In genomic region chr11:2685566-2686359, GRCh38 we compare ENCODE assay signal across 17 cellular contexts. TPM values are rescaled to one million over a fixed set of nuclear protein-coding genes. Genes with fewer than 3 reads are reported as not detected.
DNase-seq lines count a peak whose midpoint lies in the region; ATAC-seq and TF ChIP-seq lines count a peak whose summit lies in the region.
"Had no signal": no experiment of that assay in that cellular context is flagged by ENCODE, and none has a peak within 500 bp of the region (broad histone marks: within the 10 kb centered on the region; RNA-seq: fewer than 3 reads in every experiment).

No MANE protein-coding gene starts in this region.

- H4K91ac ChIP-seq in IMR-90 (ENCODE audit: insufficient read depth, low read depth, low read length), result no peak overlapping the region

- no peak overlapping the region for H4K5ac ChIP-seq in IMR-90 (ENCODE audit: low read depth, low read length)

- no peak overlapping the region for H4K8ac ChIP-seq in IMR-90 (ENCODE audit: low read depth in 2 of 2, low read length in 2 of 2)

- H3K36me3 Mint-ChIP-seq in CD14-positive monocyte, result peaks cover 25 to 40% of the 10 kb centered on the region in 2 donors
- H3K36me3 Mint-ChIP-seq in chondrocyte (ENCODE audit: low read depth), result peaks cover 3% of the 10 kb centered on the region
- no peaks in the 10 kb centered on the region for H3K36me3 Mint-ChIP-seq in neural crest cell (ENCODE audit: low read depth)
- H3K36me3 Mint-ChIP-seq in T-cell, result peaks cover 6% of the 10 kb centered on the region
- H3K36me3 Mint-ChIP-seq: CD8-positive, alpha-beta memory T cell had no signal

- no peak overlapping the region for H2BK15ac ChIP-seq in IMR-90 (ENCODE audit: low read depth, low read length)

- H3K14ac ChIP-seq in IMR-90 (replicated peaks; ENCODE audit: low read depth, low read length), result no peak overlapping the region

- POLR2A ChIA-PET in IMR-90 (lab: Charles Lee; ENCODE audit: unreplicated experiment), result no interaction called here
- POLR2A ChIA-PET in T-cell (lab: Charles Lee), result no interaction called here

- H3K9ac ChIP-seq in IMR-90 (ENCODE audit: low read depth, low read length), result no peak overlapping the region

- CTCF ChIA-PET in IMR-90 (lab: Yijun Ruan, JAX), result no interaction called here
- CTCF ChIA-PET in T-cell (lab: Charles Lee), result no interaction called here

- 100% methylated on average over 1 of the region's 13 CpGs; no CpG with 5 or more reads in 1 of the 2 experiments for WGBS in IMR-90 (ENCODE audit: extremely low coverage in 2 of 2, insufficient read length in 1 of 2), 2 experiments

- no peak overlapping the region for H2AFZ ChIP-seq in IMR-90 (replicated peaks; ENCODE audit: low read length, poor library complexity)
- H2AFZ ChIP-seq: GM23338 had no signal

- H2BK120ac ChIP-seq in IMR-90 (ENCODE audit: low read depth, low read length), result no peak overlapping the region

- H3K23ac ChIP-seq in IMR-90 (ENCODE audit: low read depth, low read length), result no peak overlapping the region

- peaks cover 24% of the 10 kb centered on the region for H3K9me1 ChIP-seq in IMR-90 (ENCODE audit: insufficient read depth, low read length)

- no peaks in the 10 kb centered on the region for H3K9me3 ChIP-seq in IMR-90 (ENCODE audit: control insufficient read depth, insufficient read depth, low read length)

- no peak overlapping the region for H3K4me3 ChIP-seq in IMR-90 (ENCODE audit: insufficient read depth, low read depth, low read length)
- H3K4me3 ChIP-seq: GM23338 had no signal

- no peak overlapping the region for H3K27ac ChIP-seq in IMR-90 (ENCODE audit: insufficient read depth, low read length)

- H4K20me1 ChIP-seq in IMR-90 (ENCODE audit: insufficient read depth, low read length), result peaks cover 97% of the 10 kb centered on the region

- no peak for TF ChIP-seq CTCF in CD14-positive monocyte (IDR thresholded peaks at IDR 0.05)
- no peak for TF ChIP-seq CTCF in IMR-90 (conservative IDR thresholded peaks at IDR 0.05; ENCODE audit: low read depth, low read length)
- no peak for TF ChIP-seq CTCF in chondrocyte (IDR thresholded peaks at IDR 0.05)
- TF ChIP-seq CTCF in neural crest cell (conservative IDR thresholded peaks at IDR 0.05), result no peak

- ATAC-seq in IMR-90 (ENCODE audit: low read depth), result no peak
- no peak for ATAC-seq in HG02870 (IDR thresholded peaks at IDR 0.05; ENCODE audit: unreplicated experiment)
- no peak for ATAC-seq in HG02610 (IDR thresholded peaks at IDR 0.05; ENCODE audit: unreplicated experiment)
- ATAC-seq in GM21717 (IDR thresholded peaks at IDR 0.05; ENCODE audit: unreplicated experiment), result no peak
- ATAC-seq in T-cell (replicated peaks in 1 of 4), result no peak
- ATAC-seq: GM23338 had no signal

- H3K4me1 Mint-ChIP-seq in CD14-positive monocyte, result peaks cover 12% of the 10 kb centered on the region
- peaks cover 6% of the 10 kb centered on the region for H3K4me1 Mint-ChIP-seq in chondrocyte (ENCODE audit: low read depth)
- peaks cover 18% of the 10 kb centered on the region for H3K4me1 Mint-ChIP-seq in neural crest cell
- H3K4me1 Mint-ChIP-seq in T-cell, result peaks cover 3 to 6% (median 4%) of the 10 kb centered on the region in 3 donors

- peaks cover 2% of the 10 kb centered on the region; the same call in 1 of the 2 replicates for H3K27me3 ChIP-seq in IMR-90 (ENCODE audit: control insufficient read depth, insufficient read depth, low read length)

- dilution Hi-C loops in IMR-90 (cut with HindIII; ENCODE audit: low sequenced_read_pairs, unreplicated experiment), result no loop called here

- no peak overlapping the region for H3K56ac ChIP-seq in IMR-90 (ENCODE audit: extremely low read depth, insufficient read depth, low read length)

- no TSS peak for BruUV-seq in IMR-90 (replicated peaks; lab: Mats Ljungman, UMichigan)

- in situ Hi-C loops in IMR-90 (cut with MboI; ENCODE audit: low sequenced_read_pairs), result no loop called here

- DNase-seq in CD14-positive monocyte (ENCODE audit: low spot score), result peak; percentile 32
- no peak for DNase-seq in IMR-90
- peak; percentile 68 for DNase-seq in chondrocyte (ENCODE audit: low spot score)
- no peak for DNase-seq in neural crest cell (ENCODE audit: low read depth, low spot score)
- no peak for DNase-seq in T-cell
- DNase-seq: DND-41, GDM1, Karpas-422, NCI-H1105 treated with DMSO at 0.1 percent for 48 hours, NCI-H187, NCI-H446, SIG-M5 had no signal

- H2AK9ac ChIP-seq in IMR-90 (replicated peaks; ENCODE audit: low read depth, low read length, poor library complexity), result peak overlapping the region; percentile 37

- H3K27ac Mint-ChIP-seq in CD14-positive monocyte (no peak overlapping the region), chondrocyte (ENCODE audit: unreplicated experiment) (no peak overlapping the region), neural crest cell (ENCODE audit: unreplicated experiment) (peak overlapping the region; percentile 27), T-cell (no peak overlapping the region)
- H3K27ac Mint-ChIP-seq: GM23338 had no signal

- no peak for TF ChIP-seq POLR2A in IMR-90 (IDR thresholded peaks at IDR 0.05; ENCODE audit: low read depth, low read length)

- H3K18ac ChIP-seq in IMR-90 (ENCODE audit: low read depth, low read length), result no peak overlapping the region

- peaks cover 6 to 86% of the 10 kb centered on the region in 2 experiments; a peak in 3 of 4 replicates for H3K79me1 ChIP-seq in IMR-90 (ENCODE audit: low read depth in 1 of 2, low read length in 2 of 2)

- H3K9me3 Mint-ChIP-seq in CD14-positive monocyte (peaks cover 0 to 2% (median 0%) of the 10 kb centered on the region in 7 donors), chondrocyte (ENCODE audit: low read depth) (no peaks in the 10 kb centered on the region), neural crest cell (no peaks in the 10 kb centered on the region), T-cell (no peaks in the 10 kb centered on the region)
- H3K9me3 Mint-ChIP-seq: CD8-positive, alpha-beta memory T cell; GM23338 had no signal

- H2AK5ac ChIP-seq in IMR-90 (ENCODE audit: low read depth, low read length), result no peak overlapping the region

- H3K4ac ChIP-seq in IMR-90 (ENCODE audit: low read depth, low read length), result no peak overlapping the region

- H3K27me3 Mint-ChIP-seq in CD14-positive monocyte (ENCODE audit: low read depth in 3 of 3) (no peaks in the 10 kb centered on the region), chondrocyte (ENCODE audit: low read depth) (no peaks in the 10 kb centered on the region), neural crest cell (ENCODE audit: low read depth) (no peaks in the 10 kb centered on the region), T-cell (no peaks in the 10 kb centered on the region)
- H3K27me3 Mint-ChIP-seq: CD8-positive, alpha-beta memory T cell had no signal

- no peak overlapping the region for H2BK20ac ChIP-seq in IMR-90 (ENCODE audit: low read depth, low read length)

- no peaks in the 10 kb centered on the region for H3K4me1 ChIP-seq in IMR-90 (ENCODE audit: control insufficient read depth, insufficient read depth, low read length)

- H3K36me3 ChIP-seq in IMR-90 (ENCODE audit: control insufficient read depth, insufficient read depth, low read length), result peaks cover 11% of the 10 kb centered on the region; the same call in 1 of the 2 replicates

- no peak overlapping the region for H3K4me2 ChIP-seq in IMR-90 (ENCODE audit: low read depth, low read length)
- H3K4me2 ChIP-seq: GM23338 had no signal

- H3K4me3 Mint-ChIP-seq in CD14-positive monocyte (peak overlapping the region in 1 of 2 donors; percentile 12), chondrocyte (ENCODE audit: unreplicated experiment) (no peak overlapping the region), neural crest cell (no peak overlapping the region), T-cell (no peak overlapping the region)
- H3K4me3 Mint-ChIP-seq: CD8-positive, alpha-beta memory T cell; GM23338 had no signal

- no peak overlapping the region for H2BK5ac ChIP-seq in IMR-90 (ENCODE audit: low read depth, low read length, poor library complexity, severe bottlenecking)

- TF ChIP-seq RAD21 in IMR-90 (IDR thresholded peaks at IDR 0.05; ENCODE audit: low read length), result no peak

- intact Hi-C loops in CD14-positive monocyte (cut with micrococcal nuclease), result no loop called here
- intact Hi-C loops in IMR-90 (cut with micrococcal nuclease), result no loop called here

TF ChIP-seq in IMR-90, 13 proteins besides CTCF, POLR2A, EP300 and RAD21:
- no peak for TF ChIP-seq NFE2L2 (IDR thresholded peaks at IDR 0.05; ENCODE audit: low read depth, low read length)
- 0 out of 2 replicates have a peak, but pooled peaks have one; percentile 0 for TF ChIP-seq MAFK (IDR thresholded peaks at IDR 0.05; ENCODE audit: low read depth, low read length)

RNA-seq across cellular contexts. Expression of gene KCNQ1OT1, which starts 14.0 kb away (rescaled TPM):
- under 1 TPM; 0.01 to 0.03 TPM for polyA plus RNA-seq in CD14-positive monocyte
- 1.9 and 2.0 TPM in 2 replicates for total RNA-seq in IMR-90 (2012; rRNA removed)
- polyA plus RNA-seq in IMR-90 (2012; rRNA removed), result 0.11 and 0.14 TPM in 2 replicates
- under 0.01 TPM in 2 replicates for polyA plus RNA-seq in IMR-90 (2012; cell fraction: cytosol; rRNA removed)
- polyA plus RNA-seq in IMR-90 (2012; cell fraction: nucleus; rRNA removed; ENCODE audit: low replicate concordance), result 0.57 and 1.3 TPM in 2 replicates
- total RNA-seq in chondrocyte, result 2.5 to 8.5 TPM (median 2.7 TPM) in 3 replicates
- total RNA-seq in neural crest cell, result 2.3 TPM in 2 replicates
- under 1 TPM; 0.30 to 0.42 (median 0.35) TPM for total RNA-seq in T-cell

Comparison
In these comparisons a context has a peak if more than half of its experiments do, and no peak if none do; other contexts are left out.
1. DNase-seq: peak in CD14-positive monocyte (single experiment) and chondrocyte (single experiment); none in IMR-90 (single experiment), neural crest cell (single experiment) and T-cell (0 of 34).